ENCODE assay signal across 1 cellular context in the genomic region with DNA sequence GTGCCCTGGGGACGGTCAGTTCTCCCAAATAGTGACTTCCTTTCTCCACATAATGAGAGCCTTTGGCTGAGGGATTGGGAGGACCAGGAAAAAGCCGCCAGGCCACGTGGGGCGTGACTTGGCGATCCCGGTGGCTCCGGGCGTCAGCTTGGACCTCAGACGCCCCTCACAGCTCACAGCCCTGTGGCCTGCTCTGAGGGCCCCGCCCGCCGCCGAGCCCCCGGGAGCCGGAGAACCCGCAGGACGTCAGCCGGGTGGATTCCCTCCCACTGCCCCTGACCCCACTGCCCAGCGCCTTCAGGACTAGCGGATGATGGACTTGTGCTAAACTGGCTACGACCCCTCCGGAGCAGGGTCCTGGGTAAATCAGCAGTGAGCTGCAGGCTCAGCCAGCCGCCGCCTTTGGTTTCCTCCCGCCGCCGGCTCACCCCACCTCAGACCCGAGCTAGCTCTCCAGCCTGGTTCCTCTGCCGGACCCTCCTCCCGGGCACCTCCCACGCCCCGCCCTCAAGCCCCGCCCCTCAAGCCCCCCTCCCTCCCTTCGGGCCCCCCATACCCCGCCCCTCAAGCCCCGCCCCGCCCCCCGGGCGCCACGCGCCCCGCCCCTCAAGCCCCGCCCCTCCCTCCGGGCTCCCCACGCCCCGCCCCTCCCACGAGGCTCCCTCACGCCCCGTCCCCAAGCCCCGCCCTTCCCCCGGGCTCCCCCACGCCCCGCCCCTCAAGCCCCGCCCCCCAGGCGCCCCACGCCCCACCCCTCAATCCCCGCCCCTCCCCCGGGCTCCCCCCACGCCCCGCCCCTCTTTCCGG.
A peak's percentile ranks its signal among the peaks of the same experiment; 100 is the strongest.
TF ChIP-seq lines count a peak whose summit lies in the region.

No MANE protein-coding gene starts in this region.

TF ChIP-seq in HepG2, 621 proteins besides CTCF, POLR2A, EP300 and RAD21 (continued from another document and continues in another):
- TF ChIP-seq, protein P1, sequence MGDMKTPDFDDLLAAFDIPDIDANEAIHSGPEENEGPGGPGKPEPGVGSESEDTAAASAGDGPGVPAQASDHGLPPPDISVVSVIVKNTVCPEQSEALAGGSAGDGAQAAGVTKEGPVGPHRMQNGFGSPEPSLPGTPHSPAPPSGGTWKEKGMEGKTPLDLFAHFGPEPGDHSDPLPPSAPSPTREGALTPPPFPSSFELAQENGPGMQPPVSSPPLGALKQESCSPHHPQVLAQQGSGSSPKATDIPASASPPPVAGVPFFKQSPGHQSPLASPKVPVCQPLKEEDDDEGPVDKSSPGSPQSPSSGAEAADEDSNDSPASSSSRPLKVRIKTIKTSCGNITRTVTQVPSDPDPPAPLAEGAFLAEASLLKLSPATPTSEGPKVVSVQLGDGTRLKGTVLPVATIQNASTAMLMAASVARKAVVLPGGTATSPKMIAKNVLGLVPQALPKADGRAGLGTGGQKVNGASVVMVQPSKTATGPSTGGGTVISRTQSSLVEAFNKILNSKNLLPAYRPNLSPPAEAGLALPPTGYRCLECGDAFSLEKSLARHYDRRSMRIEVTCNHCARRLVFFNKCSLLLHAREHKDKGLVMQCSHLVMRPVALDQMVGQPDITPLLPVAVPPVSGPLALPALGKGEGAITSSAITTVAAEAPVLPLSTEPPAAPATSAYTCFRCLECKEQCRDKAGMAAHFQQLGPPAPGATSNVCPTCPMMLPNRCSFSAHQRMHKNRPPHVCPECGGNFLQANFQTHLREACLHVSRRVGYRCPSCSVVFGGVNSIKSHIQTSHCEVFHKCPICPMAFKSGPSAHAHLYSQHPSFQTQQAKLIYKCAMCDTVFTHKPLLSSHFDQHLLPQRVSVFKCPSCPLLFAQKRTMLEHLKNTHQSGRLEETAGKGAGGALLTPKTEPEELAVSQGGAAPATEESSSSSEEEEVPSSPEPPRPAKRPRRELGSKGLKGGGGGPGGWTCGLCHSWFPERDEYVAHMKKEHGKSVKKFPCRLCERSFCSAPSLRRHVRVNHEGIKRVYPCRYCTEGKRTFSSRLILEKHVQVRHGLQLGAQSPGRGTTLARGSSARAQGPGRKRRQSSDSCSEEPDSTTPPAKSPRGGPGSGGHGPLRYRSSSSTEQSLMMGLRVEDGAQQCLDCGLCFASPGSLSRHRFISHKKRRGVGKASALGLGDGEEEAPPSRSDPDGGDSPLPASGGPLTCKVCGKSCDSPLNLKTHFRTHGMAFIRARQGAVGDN (CRISPR knock-in tag; IDR thresholded peaks at IDR 0.05), result peak; percentile 67
- TF ChIP-seq, protein P2, sequence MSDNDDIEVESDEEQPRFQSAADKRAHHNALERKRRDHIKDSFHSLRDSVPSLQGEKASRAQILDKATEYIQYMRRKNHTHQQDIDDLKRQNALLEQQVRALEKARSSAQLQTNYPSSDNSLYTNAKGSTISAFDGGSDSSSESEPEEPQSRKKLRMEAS (IDR thresholded peaks at IDR 0.05), result 0 out of 2 replicates have a peak, but pooled peaks have one; percentile 49
- TF ChIP-seq SSRP1 (CRISPR knock-in tag; IDR thresholded peaks at IDR 0.05), result no peak
- no peak for TF ChIP-seq ZBTB38 (CRISPR knock-in tag; IDR thresholded peaks at IDR 0.05)
- TF ChIP-seq NKX3-1 (CRISPR knock-in tag; IDR thresholded peaks at IDR 0.05), result no peak
- no peak for TF ChIP-seq ARNT2 (CRISPR knock-in tag; IDR thresholded peaks at IDR 0.05; ENCODE audit: low read depth)
- peak; percentile 29; the same call in 1 of the 2 replicates for TF ChIP-seq GABPB1 (CRISPR knock-in tag; IDR thresholded peaks at IDR 0.05)
- TF ChIP-seq, protein P3, sequence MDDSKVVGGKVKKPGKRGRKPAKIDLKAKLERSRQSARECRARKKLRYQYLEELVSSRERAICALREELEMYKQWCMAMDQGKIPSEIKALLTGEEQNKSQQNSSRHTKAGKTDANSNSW (CRISPR knock-in tag; IDR thresholded peaks at IDR 0.05; ENCODE audit: borderline replicate concordance), result no peak
- TF ChIP-seq, protein P4, sequence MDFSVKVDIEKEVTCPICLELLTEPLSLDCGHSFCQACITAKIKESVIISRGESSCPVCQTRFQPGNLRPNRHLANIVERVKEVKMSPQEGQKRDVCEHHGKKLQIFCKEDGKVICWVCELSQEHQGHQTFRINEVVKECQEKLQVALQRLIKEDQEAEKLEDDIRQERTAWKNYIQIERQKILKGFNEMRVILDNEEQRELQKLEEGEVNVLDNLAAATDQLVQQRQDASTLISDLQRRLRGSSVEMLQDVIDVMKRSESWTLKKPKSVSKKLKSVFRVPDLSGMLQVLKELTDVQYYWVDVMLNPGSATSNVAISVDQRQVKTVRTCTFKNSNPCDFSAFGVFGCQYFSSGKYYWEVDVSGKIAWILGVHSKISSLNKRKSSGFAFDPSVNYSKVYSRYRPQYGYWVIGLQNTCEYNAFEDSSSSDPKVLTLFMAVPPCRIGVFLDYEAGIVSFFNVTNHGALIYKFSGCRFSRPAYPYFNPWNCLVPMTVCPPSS (IDR thresholded peaks at IDR 0.05), result no peak
- TF ChIP-seq ZNF761 (CRISPR knock-in tag; conservative IDR thresholded peaks at IDR 0.05), result no peak
- TF ChIP-seq, protein P5, sequence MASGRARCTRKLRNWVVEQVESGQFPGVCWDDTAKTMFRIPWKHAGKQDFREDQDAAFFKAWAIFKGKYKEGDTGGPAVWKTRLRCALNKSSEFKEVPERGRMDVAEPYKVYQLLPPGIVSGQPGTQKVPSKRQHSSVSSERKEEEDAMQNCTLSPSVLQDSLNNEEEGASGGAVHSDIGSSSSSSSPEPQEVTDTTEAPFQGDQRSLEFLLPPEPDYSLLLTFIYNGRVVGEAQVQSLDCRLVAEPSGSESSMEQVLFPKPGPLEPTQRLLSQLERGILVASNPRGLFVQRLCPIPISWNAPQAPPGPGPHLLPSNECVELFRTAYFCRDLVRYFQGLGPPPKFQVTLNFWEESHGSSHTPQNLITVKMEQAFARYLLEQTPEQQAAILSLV (CRISPR knock-in tag; IDR thresholded peaks at IDR 0.05; ENCODE audit: borderline replicate concordance), result peak; percentile 57; the same call in 1 of the 2 replicates
- TF ChIP-seq, protein P6, sequence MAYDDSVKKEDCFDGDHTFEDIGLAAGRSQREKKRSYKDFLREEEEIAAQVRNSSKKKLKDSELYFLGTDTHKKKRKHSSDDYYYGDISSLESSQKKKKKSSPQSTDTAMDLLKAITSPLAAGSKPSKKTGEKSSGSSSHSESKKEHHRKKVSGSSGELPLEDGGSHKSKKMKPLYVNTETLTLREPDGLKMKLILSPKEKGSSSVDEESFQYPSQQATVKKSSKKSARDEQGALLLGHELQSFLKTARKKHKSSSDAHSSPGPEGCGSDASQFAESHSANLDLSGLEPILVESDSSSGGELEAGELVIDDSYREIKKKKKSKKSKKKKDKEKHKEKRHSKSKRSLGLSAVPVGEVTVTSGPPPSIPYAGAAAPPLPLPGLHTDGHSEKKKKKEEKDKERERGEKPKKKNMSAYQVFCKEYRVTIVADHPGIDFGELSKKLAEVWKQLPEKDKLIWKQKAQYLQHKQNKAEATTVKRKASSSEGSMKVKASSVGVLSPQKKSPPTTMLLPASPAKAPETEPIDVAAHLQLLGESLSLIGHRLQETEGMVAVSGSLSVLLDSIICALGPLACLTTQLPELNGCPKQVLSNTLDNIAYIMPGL (CRISPR knock-in tag; IDR thresholded peaks at IDR 0.05; ENCODE audit: borderline replicate concordance in 1 of 2, low read depth in 1 of 2), result no peak
- no peak for TF ChIP-seq ZNF496 (CRISPR knock-in tag; IDR thresholded peaks at IDR 0.05; ENCODE audit: insufficient replicate concordance)
- 0 out of 2 replicates have a peak, but pooled peaks have one; percentile 54 for TF ChIP-seq PCBP1 (IDR thresholded peaks at IDR 0.05; ENCODE audit: borderline replicate concordance, low read depth, low read length)
- TF ChIP-seq, protein P7, sequence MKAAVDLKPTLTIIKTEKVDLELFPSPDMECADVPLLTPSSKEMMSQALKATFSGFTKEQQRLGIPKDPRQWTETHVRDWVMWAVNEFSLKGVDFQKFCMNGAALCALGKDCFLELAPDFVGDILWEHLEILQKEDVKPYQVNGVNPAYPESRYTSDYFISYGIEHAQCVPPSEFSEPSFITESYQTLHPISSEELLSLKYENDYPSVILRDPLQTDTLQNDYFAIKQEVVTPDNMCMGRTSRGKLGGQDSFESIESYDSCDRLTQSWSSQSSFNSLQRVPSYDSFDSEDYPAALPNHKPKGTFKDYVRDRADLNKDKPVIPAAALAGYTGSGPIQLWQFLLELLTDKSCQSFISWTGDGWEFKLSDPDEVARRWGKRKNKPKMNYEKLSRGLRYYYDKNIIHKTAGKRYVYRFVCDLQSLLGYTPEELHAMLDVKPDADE (CRISPR knock-in tag; IDR thresholded peaks at IDR 0.05), result no peak
- TF ChIP-seq ZNF891 (CRISPR knock-in tag; IDR thresholded peaks at IDR 0.05), result no peak
- TF ChIP-seq, protein P8, sequence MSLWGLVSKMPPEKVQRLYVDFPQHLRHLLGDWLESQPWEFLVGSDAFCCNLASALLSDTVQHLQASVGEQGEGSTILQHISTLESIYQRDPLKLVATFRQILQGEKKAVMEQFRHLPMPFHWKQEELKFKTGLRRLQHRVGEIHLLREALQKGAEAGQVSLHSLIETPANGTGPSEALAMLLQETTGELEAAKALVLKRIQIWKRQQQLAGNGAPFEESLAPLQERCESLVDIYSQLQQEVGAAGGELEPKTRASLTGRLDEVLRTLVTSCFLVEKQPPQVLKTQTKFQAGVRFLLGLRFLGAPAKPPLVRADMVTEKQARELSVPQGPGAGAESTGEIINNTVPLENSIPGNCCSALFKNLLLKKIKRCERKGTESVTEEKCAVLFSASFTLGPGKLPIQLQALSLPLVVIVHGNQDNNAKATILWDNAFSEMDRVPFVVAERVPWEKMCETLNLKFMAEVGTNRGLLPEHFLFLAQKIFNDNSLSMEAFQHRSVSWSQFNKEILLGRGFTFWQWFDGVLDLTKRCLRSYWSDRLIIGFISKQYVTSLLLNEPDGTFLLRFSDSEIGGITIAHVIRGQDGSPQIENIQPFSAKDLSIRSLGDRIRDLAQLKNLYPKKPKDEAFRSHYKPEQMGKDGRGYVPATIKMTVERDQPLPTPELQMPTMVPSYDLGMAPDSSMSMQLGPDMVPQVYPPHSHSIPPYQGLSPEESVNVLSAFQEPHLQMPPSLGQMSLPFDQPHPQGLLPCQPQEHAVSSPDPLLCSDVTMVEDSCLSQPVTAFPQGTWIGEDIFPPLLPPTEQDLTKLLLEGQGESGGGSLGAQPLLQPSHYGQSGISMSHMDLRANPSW (CRISPR knock-in tag; IDR thresholded peaks at IDR 0.05; ENCODE audit: borderline replicate concordance), result no peak
- TF ChIP-seq, protein P9, sequence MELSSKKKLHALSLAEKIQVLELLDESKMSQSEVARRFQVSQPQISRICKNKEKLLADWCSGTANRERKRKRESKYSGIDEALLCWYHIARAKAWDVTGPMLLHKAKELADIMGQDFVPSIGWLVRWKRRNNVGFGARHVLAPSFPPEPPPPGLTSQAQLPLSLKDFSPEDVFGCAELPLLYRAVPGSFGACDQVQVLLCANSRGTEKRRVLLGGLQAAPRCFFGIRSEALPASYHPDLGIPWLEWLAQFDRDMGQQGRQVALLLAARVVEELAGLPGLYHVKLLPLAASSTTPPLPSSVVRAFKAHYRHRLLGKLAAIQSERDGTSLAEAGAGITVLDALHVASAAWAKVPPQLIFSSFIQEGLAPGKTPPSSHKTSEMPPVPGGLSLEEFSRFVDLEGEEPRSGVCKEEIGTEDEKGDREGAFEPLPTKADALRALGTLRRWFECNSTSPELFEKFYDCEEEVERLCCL (CRISPR knock-in tag; IDR thresholded peaks at IDR 0.05; ENCODE audit: borderline replicate concordance), result no peak
- TF ChIP-seq, protein P10, sequence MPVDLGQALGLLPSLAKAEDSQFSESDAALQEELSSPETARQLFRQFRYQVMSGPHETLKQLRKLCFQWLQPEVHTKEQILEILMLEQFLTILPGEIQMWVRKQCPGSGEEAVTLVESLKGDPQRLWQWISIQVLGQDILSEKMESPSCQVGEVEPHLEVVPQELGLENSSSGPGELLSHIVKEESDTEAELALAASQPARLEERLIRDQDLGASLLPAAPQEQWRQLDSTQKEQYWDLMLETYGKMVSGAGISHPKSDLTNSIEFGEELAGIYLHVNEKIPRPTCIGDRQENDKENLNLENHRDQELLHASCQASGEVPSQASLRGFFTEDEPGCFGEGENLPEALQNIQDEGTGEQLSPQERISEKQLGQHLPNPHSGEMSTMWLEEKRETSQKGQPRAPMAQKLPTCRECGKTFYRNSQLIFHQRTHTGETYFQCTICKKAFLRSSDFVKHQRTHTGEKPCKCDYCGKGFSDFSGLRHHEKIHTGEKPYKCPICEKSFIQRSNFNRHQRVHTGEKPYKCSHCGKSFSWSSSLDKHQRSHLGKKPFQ (CRISPR knock-in tag; IDR thresholded peaks at IDR 0.05; ENCODE audit: insufficient replicate concordance), result no peak
- TF ChIP-seq WIZ (CRISPR knock-in tag; IDR thresholded peaks at IDR 0.05), result no peak
- TF ChIP-seq PAX8 (CRISPR knock-in tag; IDR thresholded peaks at IDR 0.05; ENCODE audit: borderline replicate concordance), result no peak
- no peak for TF ChIP-seq ISX (CRISPR knock-in tag; conservative IDR thresholded peaks at IDR 0.05)
- TF ChIP-seq, protein P11, sequence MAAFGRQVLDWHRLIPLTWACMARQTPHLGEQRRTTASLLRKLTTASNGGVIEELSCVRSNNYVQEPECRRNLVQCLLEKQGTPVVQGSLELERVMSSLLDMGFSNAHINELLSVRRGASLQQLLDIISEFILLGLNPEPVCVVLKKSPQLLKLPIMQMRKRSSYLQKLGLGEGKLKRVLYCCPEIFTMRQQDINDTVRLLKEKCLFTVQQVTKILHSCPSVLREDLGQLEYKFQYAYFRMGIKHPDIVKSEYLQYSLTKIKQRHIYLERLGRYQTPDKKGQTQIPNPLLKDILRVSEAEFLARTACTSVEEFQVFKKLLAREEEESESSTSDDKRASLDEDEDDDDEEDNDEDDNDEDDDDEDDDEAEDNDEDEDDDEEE (CRISPR knock-in tag; IDR thresholded peaks at IDR 0.05), result no peak
- TF ChIP-seq, protein P12, sequence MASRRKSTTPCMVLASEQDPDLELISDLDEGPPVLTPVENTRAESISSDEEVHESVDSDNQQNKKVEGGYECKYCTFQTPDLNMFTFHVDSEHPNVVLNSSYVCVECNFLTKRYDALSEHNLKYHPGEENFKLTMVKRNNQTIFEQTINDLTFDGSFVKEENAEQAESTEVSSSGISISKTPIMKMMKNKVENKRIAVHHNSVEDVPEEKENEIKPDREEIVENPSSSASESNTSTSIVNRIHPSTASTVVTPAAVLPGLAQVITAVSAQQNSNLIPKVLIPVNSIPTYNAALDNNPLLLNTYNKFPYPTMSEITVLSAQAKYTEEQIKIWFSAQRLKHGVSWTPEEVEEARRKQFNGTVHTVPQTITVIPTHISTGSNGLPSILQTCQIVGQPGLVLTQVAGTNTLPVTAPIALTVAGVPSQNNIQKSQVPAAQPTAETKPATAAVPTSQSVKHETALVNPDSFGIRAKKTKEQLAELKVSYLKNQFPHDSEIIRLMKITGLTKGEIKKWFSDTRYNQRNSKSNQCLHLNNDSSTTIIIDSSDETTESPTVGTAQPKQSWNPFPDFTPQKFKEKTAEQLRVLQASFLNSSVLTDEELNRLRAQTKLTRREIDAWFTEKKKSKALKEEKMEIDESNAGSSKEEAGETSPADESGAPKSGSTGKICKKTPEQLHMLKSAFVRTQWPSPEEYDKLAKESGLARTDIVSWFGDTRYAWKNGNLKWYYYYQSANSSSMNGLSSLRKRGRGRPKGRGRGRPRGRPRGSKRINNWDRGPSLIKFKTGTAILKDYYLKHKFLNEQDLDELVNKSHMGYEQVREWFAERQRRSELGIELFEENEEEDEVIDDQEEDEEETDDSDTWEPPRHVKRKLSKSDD (CRISPR knock-in tag; IDR thresholded peaks at IDR 0.05; ENCODE audit: low read depth), result no peak
- no peak for TF ChIP-seq HHEX (CRISPR knock-in tag; IDR thresholded peaks at IDR 0.05)
- TF ChIP-seq ZNF720 (CRISPR knock-in tag; IDR thresholded peaks at IDR 0.05), result no peak
- peak; percentile 38; the same call in 1 of the 2 replicates for TF ChIP-seq SALL1 (CRISPR knock-in tag; IDR thresholded peaks at IDR 0.05)
- TF ChIP-seq ZNF207 (IDR thresholded peaks at IDR 0.05; ENCODE audit: borderline replicate concordance), result no peak
- no peak; the same call in 1 of the 2 replicates for TF ChIP-seq ZFY (CRISPR knock-in tag; IDR thresholded peaks at IDR 0.05)
- no peak for TF ChIP-seq ZNF816 (CRISPR knock-in tag; IDR thresholded peaks at IDR 0.05; ENCODE audit: borderline replicate concordance)
- TF ChIP-seq ZNF367 (CRISPR knock-in tag; IDR thresholded peaks at IDR 0.05; ENCODE audit: borderline replicate concordance), result no peak
